1 cellular context compared by ENCODE assay signal in genomic region chr3:37154668-37155319, GRCh38.
TF ChIP-seq lines count a peak whose summit lies in the region.

No MANE protein-coding gene starts in this region.

TF ChIP-seq in IMR-90, 13 proteins besides CTCF, POLR2A, EP300 and RAD21:
- TF ChIP-seq CEBPB (IDR thresholded peaks at IDR 0.05; ENCODE audit: low read depth, low read length) (peak; percentile 52), ELK1 (IDR thresholded peaks at IDR 0.05; ENCODE audit: borderline replicate concordance, low read depth, low read length) (no peak), RCOR1 (IDR thresholded peaks at IDR 0.05; ENCODE audit: insufficient replicate concordance, low read length) (no peak)
